Comparison of ENCODE assay signal across 31 cellular contexts in the genomic region with DNA sequence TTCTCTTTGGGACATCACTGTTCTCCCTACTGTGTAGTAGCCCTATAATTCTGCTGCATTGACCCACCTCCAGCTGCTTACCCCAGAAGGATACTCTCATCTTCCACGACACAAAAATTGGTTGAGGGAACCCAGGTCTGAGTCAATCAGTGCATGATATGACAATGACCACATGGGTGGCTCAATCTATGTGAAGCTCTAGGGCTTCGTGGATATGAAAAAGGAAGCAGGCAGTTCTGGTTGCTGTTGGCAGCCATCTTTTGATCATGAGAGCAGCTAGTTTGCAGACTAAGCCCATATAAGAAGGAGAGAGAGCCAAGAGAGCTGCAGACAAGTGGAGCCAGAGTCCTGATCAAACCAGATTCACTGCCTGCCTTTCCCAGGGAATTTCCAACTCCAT. TPM values are rescaled to one million over a fixed set of nuclear protein-coding genes. Genes with fewer than 3 reads are reported as not detected.
"Had no signal": no experiment of that assay in that cellular context is flagged by ENCODE, and none has a peak within 500 bp of the region (broad histone marks: within the 10 kb centered on the region; RNA-seq: fewer than 3 reads in every experiment).

No MANE protein-coding gene starts in this region.

- H3K36me3 Mint-ChIP-seq: activated naive CD4-positive, alpha-beta T cell treated with anti-CD3 and anti-CD28 coated beads, Interleukin-2, amount 10 ng/mL, durations not matched to agents 7 days and 5 days; activated naive CD8-positive, alpha-beta T cell treated with anti-CD3 and anti-CD28 coated beads, Interleukin-2, amount 10 ng/mL, durations not matched to agents 7 days and 5 days; brain; natural killer cell treated with Interleukin-12 subunit alpha and Interleukin-12 subunit beta and Interleukin-15 and Interleukin-18, amount 100 ng/mL, for 72 hours; type B pancreatic cell had no signal

- H3K4me1 Mint-ChIP-seq: activated naive CD4-positive, alpha-beta T cell treated with anti-CD3 and anti-CD28 coated beads, Interleukin-2, amount 10 ng/mL, durations not matched to agents 7 days and 5 days; activated naive CD8-positive, alpha-beta T cell treated with anti-CD3 and anti-CD28 coated beads, Interleukin-2, amount 10 ng/mL, durations not matched to agents 7 days and 5 days; brain had no signal

- H3K27me3 Mint-ChIP-seq: activated naive CD4-positive, alpha-beta T cell treated with anti-CD3 and anti-CD28 coated beads, Interleukin-2, amount 10 ng/mL, durations not matched to agents 7 days and 5 days; activated naive CD8-positive, alpha-beta T cell treated with anti-CD3 and anti-CD28 coated beads, Interleukin-2, amount 10 ng/mL, durations not matched to agents 7 days and 5 days had no signal

- H3K27me3 ChIP-seq: ascending aorta, cardiac muscle cell, colonic mucosa, ovary, vagina had no signal

- H3K27ac Mint-ChIP-seq: activated naive CD4-positive, alpha-beta T cell treated with anti-CD3 and anti-CD28 coated beads, Interleukin-2, amount 10 ng/mL, durations not matched to agents 7 days and 5 days; activated naive CD8-positive, alpha-beta T cell treated with anti-CD3 and anti-CD28 coated beads, Interleukin-2, amount 10 ng/mL, durations not matched to agents 7 days and 5 days; brain; natural killer cell treated with Interleukin-12 subunit alpha and Interleukin-12 subunit beta and Interleukin-15 and Interleukin-18, amount 100 ng/mL, for 72 hours; progenitor cell of endocrine pancreas; stimulated activated naive CD8-positive, alpha-beta T cell treated with anti-CD3 and anti-CD28 coated beads, Interleukin-15, Interleukin-2, amounts not matched to agents 100 ng/mL and 50 ng/mL, for 24 hours; type B pancreatic cell had no signal

- H3K9me3 Mint-ChIP-seq: activated naive CD4-positive, alpha-beta T cell treated with anti-CD3 and anti-CD28 coated beads, Interleukin-2, amount 10 ng/mL, durations not matched to agents 7 days and 5 days; activated naive CD8-positive, alpha-beta T cell treated with anti-CD3 and anti-CD28 coated beads, Interleukin-2, amount 10 ng/mL, durations not matched to agents 7 days and 5 days; brain; natural killer cell treated with Interleukin-12 subunit alpha and Interleukin-12 subunit beta and Interleukin-15 and Interleukin-18, amount 100 ng/mL, for 72 hours; stimulated activated naive CD8-positive, alpha-beta T cell treated with anti-CD3 and anti-CD28 coated beads, Interleukin-15, Interleukin-2, amounts not matched to agents 100 ng/mL and 50 ng/mL, for 24 hours; type B pancreatic cell had no signal

- H3K4me3 ChIP-seq: ascending aorta, cardiac muscle cell, colonic mucosa, left ventricle myocardium inferior, lung, ovary, skin epidermis, thoracic aorta, vagina had no signal

- H3K36me3 ChIP-seq: ascending aorta, cardiac muscle cell, colonic mucosa, left ventricle myocardium inferior, ovary, thoracic aorta, vagina had no signal

- ATAC-seq: activated CD4-positive, CD25-positive, alpha-beta regulatory T cell treated with anti-CD3 and anti-CD28 coated beads, Interleukin-2, amount 50 U/mL, for 24 hours; natural killer cell treated with Interleukin-12 subunit alpha and Interleukin-12 subunit beta and Interleukin-15 and Interleukin-18, amount 100 ng/mL, for 72 hours; sciatic nerve had no signal

- H3K9me3 ChIP-seq: ascending aorta, colonic mucosa, left ventricle myocardium inferior, ovary, thoracic aorta, vagina had no signal

- H3K4me1 ChIP-seq: ascending aorta, colonic mucosa, left ventricle myocardium inferior, vagina had no signal

- DNase-seq: activated CD4-positive, alpha-beta T cell treated with anti-CD3 and anti-CD28 coated beads for 48 hours; activated CD4-positive, alpha-beta T cell treated with anti-CD3 and anti-CD28 coated beads, Interleukin-2, amount 50 U/mL, for 48 hours; activated CD8-positive, alpha-beta memory T cell treated with anti-CD3 and anti-CD28 coated beads for 24 hours; activated effector memory CD4-positive, alpha-beta T cell treated with Interleukin-2 at 50 U/mL for 16 hours; activated naive CD4-positive, alpha-beta T cell treated with anti-CD3 and anti-CD28 coated beads, Interleukin-2, amount 10 ng/mL, durations not matched to agents 7 days and 5 days; activated naive CD8-positive, alpha-beta T cell treated with anti-CD3 and anti-CD28 coated beads, Interleukin-2, amount 10 ng/mL, durations not matched to agents 7 days and 5 days; cerebellar nuclear complex; colonic mucosa; effector CD8-positive, alpha-beta T cell; glutamatergic neuron; left ventricle myocardium inferior; mesendoderm; ovary; retina; stimulated activated CD4-positive, alpha-beta T cell treated with anti-CD3 and anti-CD28 coated beads, Interleukin-12 subunit alpha, Interleukin-12 subunit beta, amount 100 ng/mL, for 4 hours; stimulated activated CD4-positive, alpha-beta T cell treated with anti-CD3 and anti-CD28 coated beads, Interleukin-4, amount 100 ng/mL, for 1 hour had no signal

- H3K4me3 Mint-ChIP-seq: activated naive CD4-positive, alpha-beta T cell treated with anti-CD3 and anti-CD28 coated beads, Interleukin-2, amount 10 ng/mL, durations not matched to agents 7 days and 5 days; activated naive CD8-positive, alpha-beta T cell treated with anti-CD3 and anti-CD28 coated beads, Interleukin-2, amount 10 ng/mL, durations not matched to agents 7 days and 5 days; brain; natural killer cell treated with Interleukin-12 subunit alpha and Interleukin-12 subunit beta and Interleukin-15 and Interleukin-18, amount 100 ng/mL, for 72 hours; stimulated activated naive CD8-positive, alpha-beta T cell treated with anti-CD3 and anti-CD28 coated beads, Interleukin-15, Interleukin-2, amounts not matched to agents 100 ng/mL and 50 ng/mL, for 24 hours; type B pancreatic cell had no signal

- H3K27ac ChIP-seq: ascending aorta, cardiac muscle cell, colonic mucosa, left ventricle myocardium inferior, ovary, skin epidermis, thoracic aorta, vagina, VCaP had no signal

RNA-seq across cellular contexts. Expression of gene AVPR1A, which starts 57.9 kb away (rescaled TPM):
- total RNA-seq: activated naive CD8-positive, alpha-beta T cell treated with anti-CD3 and anti-CD28 coated beads, Interleukin-2, amount 10 ng/mL, durations not matched to agents 7 days and 5 days; cardiac muscle cell; dermis microvascular lymphatic vessel endothelial cell; natural killer cell treated with Interleukin-12 subunit alpha and Interleukin-12 subunit beta and Interleukin-15 and Interleukin-18, amount 100 ng/mL, for 72 hours; progenitor cell of endocrine pancreas had no signal
